ENCODE assay signal across 9 cellular contexts in genomic region chr13:114198556-114198955, GRCh38. TPM values are rescaled to one million over a fixed set of nuclear protein-coding genes. Genes with fewer than 3 reads are reported as not detected.
"Had no signal": no experiment of that assay in that cellular context is flagged by ENCODE, and none has a peak within 500 bp of the region (broad histone marks: within the 10 kb centered on the region; RNA-seq: fewer than 3 reads in every experiment).

No MANE protein-coding gene starts in this region.

- H3K4me2 ChIP-seq: GM23338 had no signal

- FAIRE-seq: H1, H54, HTR-8/SVneo, K562 had no signal

- H2AFZ ChIP-seq: GM23338 had no signal

- H3K4me3 ChIP-seq: GM23338, K562 had no signal

- DNase-seq: H9, HCEC 1CT, IMR-90 had no signal

RNA-seq across cellular contexts. Expression of gene CFAP97D2, which starts 19.5 kb away (rescaled TPM):
- total RNA-seq: GM23338, H1, H9, HT-29, IMR-90, K562 had no signal
